In genomic region chr1:156910309-156910782, GRCh38 we compare ENCODE assay signal across 8 cellular contexts. TPM values are rescaled to one million over a fixed set of nuclear protein-coding genes. Genes with fewer than 3 reads are reported as not detected.
DNase-seq lines count a peak whose midpoint lies in the region; ATAC-seq, FAIRE-seq and TF ChIP-seq lines count a peak whose summit lies in the region.

No MANE protein-coding gene starts in this region.

- H3F3A ChIP-seq in GM23338 (replicated peaks; ENCODE audit: low read depth): no peaks in the 10 kb centered on the region; the same call in 1 of the 2 replicates

- peaks cover 19% of the 10 kb centered on the region for H3K4me1 Mint-ChIP-seq in GM23338

- peak; percentile 12 to 16 for DNase-seq in AML-193 (lab: John Stamatoyannopoulos, UW)
- DNase-seq in GM23338 (ENCODE audit: low spot score): peak; percentile 81
- DNase-seq in T-helper 9 cell: peak; percentile 59
- no peak for DNase-seq in breast epithelium (ENCODE audit: low spot score in 2 of 2)
- peak; percentile 21 for DNase-seq in medulla oblongata (ENCODE audit: extremely low spot score)
- no peak for DNase-seq in tibial nerve (ENCODE audit: low spot score in 2 of 2)
- DNase-seq in small intestine: no peak

- H3K9me3 ChIP-seq in breast epithelium (no peaks in the 10 kb centered on the region), tibial nerve (no peaks in the 10 kb centered on the region), small intestine (ENCODE audit: control insufficient read depth, low read depth) (no peaks in the 10 kb centered on the region)

- H3K4me1 ChIP-seq in GM23338 (ENCODE audit: insufficient read depth): peaks cover 11% of the 10 kb centered on the region
- H3K4me1 ChIP-seq in breast epithelium: no peaks in the 10 kb centered on the region
- peaks cover 0 to 55% (median 2%) of the 10 kb centered on the region in 4 donors for H3K4me1 ChIP-seq in tibial nerve
- H3K4me1 ChIP-seq in small intestine (ENCODE audit: control insufficient read depth in 2 of 2, insufficient read depth in 1 of 2, low read depth in 1 of 2, low read length in 1 of 2): no peaks in the 10 kb centered on the region

- no peaks in the 10 kb centered on the region; the same call in 1 of the 2 replicates for H4K20me1 ChIP-seq in GM23338 (replicated peaks; ENCODE audit: insufficient read depth)

- no peak for TF ChIP-seq POLR2A in breast epithelium (IDR thresholded peaks at IDR 0.05)
- no peak for TF ChIP-seq POLR2A in tibial nerve (IDR thresholded peaks at IDR 0.05)

- no peaks in the 10 kb centered on the region for H3K36me3 ChIP-seq in GM23338 (ENCODE audit: insufficient read depth)
- H3K36me3 ChIP-seq in breast epithelium: no peaks in the 10 kb centered on the region
- peaks cover 0 to 64% (median 0%) of the 10 kb centered on the region in 3 donors for H3K36me3 ChIP-seq in tibial nerve
- no peaks in the 10 kb centered on the region for H3K36me3 ChIP-seq in small intestine (ENCODE audit: control insufficient read depth in 2 of 2, insufficient read depth in 2 of 2, low read length in 2 of 2)

- peaks cover 24% of the 10 kb centered on the region for H3K27me3 Mint-ChIP-seq in GM23338 (ENCODE audit: insufficient read depth, low read depth, poor library complexity)

- no peak for FAIRE-seq in small intestine (lab: Jason Lieb, UNC)

- ATAC-seq in GM23338: peak; percentile 60
- ATAC-seq in HG03442 (IDR thresholded peaks at IDR 0.05; ENCODE audit: unreplicated experiment): no peak

- no peaks in the 10 kb centered on the region for H3K9me2 ChIP-seq in GM23338 (ENCODE audit: insufficient read depth)

- H3K27ac ChIP-seq in GM23338 (ENCODE audit: low read depth) (no peak overlapping the region), breast epithelium (no peak overlapping the region), tibial nerve (no peak overlapping the region), small intestine (ENCODE audit: low read depth in 1 of 2, low read length in 1 of 2) (no peak overlapping the region)

- peak overlapping the region; percentile 61 for H3K4me3 ChIP-seq in GM23338
- no peak overlapping the region for H3K4me3 ChIP-seq in breast epithelium
- H3K4me3 ChIP-seq in tibial nerve: no peak overlapping the region
- no peak overlapping the region for H3K4me3 ChIP-seq in small intestine (ENCODE audit: low read depth in 1 of 2, low read length in 2 of 2)

- H3K9me3 Mint-ChIP-seq in GM23338: no peaks in the 10 kb centered on the region

- H3K79me2 ChIP-seq in GM23338 (replicated peaks; ENCODE audit: insufficient read depth): no peaks in the 10 kb centered on the region

- WGBS in tibial nerve, 2 donors: 43 to 47% methylated on average over 18 of the region's 18 CpGs
- WGBS in small intestine, 3 donors: 13 to 43% (median 21%) methylated on average over 16 to 18 of the region's 18 CpGs

- intact Hi-C loops in breast epithelium (cut with DNase I; ENCODE audit: low total_unique reads): no loop called here

- peak overlapping the region; percentile 64 for H3K4me3 Mint-ChIP-seq in GM23338

- H3K27me3 ChIP-seq in GM23338 (ENCODE audit: insufficient read depth): peaks cover 24% of the 10 kb centered on the region; the same call in 1 of the 2 replicates
- peaks cover 0 to 19% of the 10 kb centered on the region in 2 donors for H3K27me3 ChIP-seq in breast epithelium
- peaks cover 0 to 14% of the 10 kb centered on the region in 2 donors for H3K27me3 ChIP-seq in tibial nerve
- H3K27me3 ChIP-seq in small intestine (ENCODE audit: control insufficient read depth in 2 of 2, insufficient read depth in 2 of 2, low read length in 2 of 2): no peaks in the 10 kb centered on the region

- peak overlapping the region; percentile 72; the same call in 1 of the 2 replicates for H2AFZ ChIP-seq in GM23338

- H3K27ac Mint-ChIP-seq in GM23338: no peak overlapping the region

- peak; percentile 77 to 82 for TF ChIP-seq CTCF in GM23338 (conservative IDR thresholded peaks at IDR 0.05; ENCODE audit: low read depth in 2 of 2)
- peak; percentile 29 to 39 (median 30) for TF ChIP-seq CTCF in breast epithelium (IDR thresholded peaks at IDR 0.05)
- peak; percentile 67 to 87 (median 76) for TF ChIP-seq CTCF in tibial nerve (IDR thresholded peaks at IDR 0.05)

- no peak for TF ChIP-seq EP300 in tibial nerve (IDR thresholded peaks at IDR 0.05)

- peak overlapping the region; percentile 85 for H3K4me2 ChIP-seq in GM23338

- H3K36me3 Mint-ChIP-seq in GM23338 (ENCODE audit: low read depth): no peaks in the 10 kb centered on the region

TF ChIP-seq in GM23338, 12 proteins besides CTCF, POLR2A, EP300 and RAD21 (continues in another document):
- TF ChIP-seq POLR2AphosphoS5 (IDR thresholded peaks at IDR 0.05; ENCODE audit: low read depth) (no peak), EZH2phosphoT487 (IDR thresholded peaks at IDR 0.05; ENCODE audit: unreplicated experiment) (no peak), ETS1 (IDR thresholded peaks at IDR 0.05) (no peak)

RNA-seq across cellular contexts. Expression of gene LRRC71, which starts 10.1 kb away (rescaled TPM):
- not detected in 2 replicates for total RNA-seq in GM23338 (2014; rRNA removed; shearing (Covaris generic))
- polyA plus RNA-seq in GM23338 (2016; fragmentation: Nextera tagmentation; extraction: Ambion mirVana) (0.24 and 0.31 TPM in 2 replicates), small intestine (under 1 TPM in 1 of 3 donors, not detected in 2; 0.07 TPM)
- total RNA-seq in breast epithelium (not detected), tibial nerve (under 1 TPM in 3 of 4 donors, not detected in 1; 0.60 to 0.78 (median 0.66) TPM)

RNA-seq across cellular contexts. Expression of gene PEAR1, which starts 16.8 kb away (rescaled TPM):
- total RNA-seq in GM23338 (2014; rRNA removed; shearing (Covaris generic)): 0.28 and 0.47 TPM in 2 replicates
- polyA plus RNA-seq in GM23338 (2016; fragmentation: Nextera tagmentation; extraction: Ambion mirVana) (0.10 and 0.47 TPM in 2 replicates), small intestine (1 to 10 TPM in 1 of 3 donors, under 1 TPM in 2; 0.22 to 6.5 (median 0.81) TPM)
- total RNA-seq in breast epithelium (10 to 100 TPM in 1 of 3 donors, 1 to 10 TPM in 2; 4.0 to 15.1 (median 6.2) TPM), tibial nerve (10 to 100 TPM; 31.5 to 51.4 (median 39.7) TPM)

RNA-seq across cellular contexts. Expression of gene NTRK1, which starts 49.7 kb away (rescaled TPM):
- 0.08 and 0.42 TPM in 2 replicates for total RNA-seq in GM23338 (2014; rRNA removed; shearing (Covaris generic))
- polyA plus RNA-seq in GM23338 (2016; fragmentation: Nextera tagmentation; extraction: Ambion mirVana): 0.23 and 0.45 TPM in 2 replicates
- 1 to 10 TPM in 1 of 3 donors, under 1 TPM in 2; 0.16 to 4.9 (median 0.73) TPM for total RNA-seq in breast epithelium
- total RNA-seq in tibial nerve: under 1 TPM in 3 of 4 donors, not detected in 1; 0.22 to 0.42 (median 0.39) TPM
- under 1 TPM in 1 of 3 donors, not detected in 2; 0.67 TPM for polyA plus RNA-seq in small intestine

RNA-seq across cellular contexts. Expression of gene INSRR, which starts 51.4 kb away (rescaled TPM):
- total RNA-seq in GM23338 (2014; rRNA removed; shearing (Covaris generic)): not detected in 2 replicates
- polyA plus RNA-seq in GM23338 (2016; fragmentation: Nextera tagmentation; extraction: Ambion mirVana) (not detected in 2 replicates), small intestine (under 1 TPM in 1 of 3 donors, not detected in 2; 0.01 TPM)
- total RNA-seq in breast epithelium (under 1 TPM in 2 of 3 donors, not detected in 1; 0.15 to 0.33 TPM), tibial nerve (under 1 TPM; under 0.01 to 0.60 (median 0.20) TPM)

Comparison
In these comparisons a context has a peak if more than half of its experiments do, and no peak if none do; other contexts are left out.
1. DNase-seq: peak in AML-193 (2 of 2), GM23338 (single experiment), T-helper 9 cell (single experiment) and medulla oblongata (single experiment); none in breast epithelium (0 of 2), tibial nerve (0 of 2) and small intestine (single experiment).
2. Peak in every context shown above with its lines, with median percentiles within 50 percentile points of each other: CTCF ChIP-seq.